8 cellular contexts compared by ENCODE assay signal in the genomic region with DNA sequence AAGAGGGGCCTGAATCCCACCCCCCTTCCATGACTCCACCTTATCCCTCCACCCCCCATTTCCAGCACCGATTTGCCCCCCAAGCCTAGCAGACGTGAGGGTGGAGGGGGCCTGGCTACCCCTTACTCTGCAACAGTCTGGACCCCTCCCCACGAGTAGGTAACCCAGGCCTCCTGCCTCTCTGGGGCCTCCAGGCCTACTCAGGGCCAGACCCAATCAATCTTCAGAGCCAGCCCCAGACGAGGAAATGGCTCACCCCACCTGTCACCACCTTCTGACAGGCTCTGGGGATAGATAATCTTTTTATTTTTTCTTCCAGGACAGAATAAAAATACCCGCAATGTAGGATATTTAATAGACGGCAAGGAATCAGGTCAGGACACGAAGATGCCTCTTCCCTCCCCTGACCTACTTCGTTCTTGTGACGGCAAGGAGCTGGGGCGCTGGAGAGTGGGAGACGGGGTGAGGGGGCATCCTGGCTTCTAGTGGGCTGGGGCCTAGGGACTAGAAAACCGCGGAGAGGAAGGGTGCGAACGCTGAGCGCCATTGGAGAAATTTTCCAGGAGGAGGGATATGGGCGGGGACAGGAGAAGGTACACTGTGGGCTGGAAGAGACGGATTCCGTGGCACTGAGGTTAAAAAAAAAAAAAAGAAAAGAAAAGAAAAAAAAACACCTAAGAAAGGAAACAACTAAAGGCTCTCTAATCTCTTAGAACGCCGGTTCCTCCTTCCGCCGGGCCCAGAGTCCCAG. TPM values are rescaled to one million over a fixed set of nuclear protein-coding genes. Genes with fewer than 3 reads are reported as not detected.
DNase-seq lines count a peak whose midpoint lies in the region; ATAC-seq and TF ChIP-seq lines count a peak whose summit lies in the region.

No MANE protein-coding gene starts in this region.

- TF ChIP-seq POLR2A in prostate gland (IDR thresholded peaks at IDR 0.05), result no peak

- H3K9me3 Mint-ChIP-seq in activated CD8-positive, alpha-beta memory T cell treated with anti-CD3 and anti-CD28 coated beads, Interleukin-2, amount 10 ng/mL, durations not matched to agents 7 days and 5 days (ENCODE audit: low read depth), result no peaks in the 10 kb centered on the region

- H3K27ac ChIP-seq in foreskin keratinocyte, result no peak overlapping the region
- peak overlapping the region; percentile 90 to 93 for H3K27ac ChIP-seq in prostate gland

- H3K4me3 ChIP-seq in prostate gland, result peak overlapping the region; percentile 50 to 62

- H3K4me1 Mint-ChIP-seq in activated CD8-positive, alpha-beta memory T cell treated with anti-CD3 and anti-CD28 coated beads, Interleukin-2, amount 10 ng/mL, durations not matched to agents 7 days and 5 days, result peaks cover 30% of the 10 kb centered on the region

- TF ChIP-seq CTCF in foreskin keratinocyte (conservative IDR thresholded peaks at IDR 0.05) (no peak), prostate gland (IDR thresholded peaks at IDR 0.05) (no peak)

- ATAC-seq in activated CD8-positive, alpha-beta memory T cell treated with anti-CD3 and anti-CD28 coated beads, Interleukin-2, amount 10 ng/mL, durations not matched to agents 7 days and 5 days, result no peak
- no peak for ATAC-seq in foreskin keratinocyte
- ATAC-seq in HG02763 (IDR thresholded peaks at IDR 0.05; ENCODE audit: unreplicated experiment), result no peak
- no peak for ATAC-seq in HG03469 (IDR thresholded peaks at IDR 0.05; ENCODE audit: unreplicated experiment)

- peaks cover 25% of the 10 kb centered on the region for H3K27me3 Mint-ChIP-seq in activated CD8-positive, alpha-beta memory T cell treated with anti-CD3 and anti-CD28 coated beads, Interleukin-2, amount 10 ng/mL, durations not matched to agents 7 days and 5 days

- intact Hi-C loops in prostate gland (cut with DNase I), result loop anchor here (5.0 to 10.0 kb wide), 4 partner anchors 85 to 408 kb away; a partner anchor contains a TSS

- H3K36me3 ChIP-seq in prostate gland, result no peaks in the 10 kb centered on the region

- 6% methylated on average over 23 of the region's 23 CpGs for WGBS in prostate gland

- no peaks in the 10 kb centered on the region for H3K36me3 Mint-ChIP-seq in activated CD8-positive, alpha-beta memory T cell treated with anti-CD3 and anti-CD28 coated beads, Interleukin-2, amount 10 ng/mL, durations not matched to agents 7 days and 5 days

- H3K4me1 ChIP-seq in foreskin keratinocyte (no peaks in the 10 kb centered on the region), prostate gland (replicated peaks) (no peaks in the 10 kb centered on the region)

- H3K4me3 Mint-ChIP-seq in activated CD8-positive, alpha-beta memory T cell treated with anti-CD3 and anti-CD28 coated beads, Interleukin-2, amount 10 ng/mL, durations not matched to agents 7 days and 5 days, result peak overlapping the region; percentile 82

- CTCF ChIA-PET in activated CD8-positive, alpha-beta memory T cell treated with anti-CD3 and anti-CD28 coated beads, Interleukin-2, amount 10 ng/mL, durations not matched to agents 7 days and 5 days (lab: Charles Lee), result interaction anchor here (0.6 to 23.8 kb wide), 59 partner anchors 8 to 594 kb away, joined by 3 to 516 read pairs (median 5); a partner anchor contains a TSS

- peak overlapping the region; percentile 87 for H3K27ac Mint-ChIP-seq in activated CD8-positive, alpha-beta memory T cell treated with anti-CD3 and anti-CD28 coated beads, Interleukin-2, amount 10 ng/mL, durations not matched to agents 7 days and 5 days

- peak; percentile 56 for DNase-seq in activated CD8-positive, alpha-beta memory T cell treated with anti-CD3 and anti-CD28 coated beads, Interleukin-2, amount 10 ng/mL, durations not matched to agents 7 days and 5 days
- DNase-seq in activated CD8-positive, alpha-beta memory T cell treated with anti-CD3 and anti-CD28 coated beads, Interleukin-2, amount 50 U/mL, for 48 hours, result no peak
- DNase-seq in activated T-cell treated with anti-CD3 and anti-CD28 coated beads, Interleukin-2, amount 50 U/mL, for 1 hour, result peak; percentile 53
- DNase-seq in foreskin keratinocyte (peak; percentile 43 to 61), prostate gland (ENCODE audit: low spot score) (no peak), superior temporal gyrus (ENCODE audit: extremely low spot score) (no peak)

- H3K27me3 ChIP-seq in foreskin keratinocyte (peaks cover 26% of the 10 kb centered on the region), prostate gland (replicated peaks; ENCODE audit: insufficient read depth) (no peaks in the 10 kb centered on the region)

- H3K9me3 ChIP-seq in prostate gland, result no peaks in the 10 kb centered on the region

RNA-seq across cellular contexts. Expression of a gene that starts 0.9 kb away (rescaled TPM):
- 1 to 10 TPM; 1.2 to 9.0 TPM for total RNA-seq in activated CD8-positive, alpha-beta memory T cell treated with anti-CD3 and anti-CD28 coated beads, Interleukin-2, amount 10 ng/mL, durations not matched to agents 7 days and 5 days
- total RNA-seq in foreskin keratinocyte, result 0.27 and 0.28 TPM in 2 replicates
- polyA plus RNA-seq in foreskin keratinocyte, result 0.14 and 0.17 TPM in 2 replicates
- 1 to 10 TPM; 3.9 to 5.4 TPM for total RNA-seq in prostate gland

RNA-seq across cellular contexts. Expression of a gene that starts 13.7 kb away (rescaled TPM):
- total RNA-seq in activated CD8-positive, alpha-beta memory T cell treated with anti-CD3 and anti-CD28 coated beads, Interleukin-2, amount 10 ng/mL, durations not matched to agents 7 days and 5 days, result under 1 TPM in 1 of 2 experiments, not detected in 1; 0.35 TPM
- not detected in 2 replicates for total RNA-seq in foreskin keratinocyte
- polyA plus RNA-seq in foreskin keratinocyte, result not detected in 2 replicates
- not detected for total RNA-seq in prostate gland

RNA-seq across cellular contexts. Expression of a gene that starts 45.2 kb away (rescaled TPM):
- total RNA-seq in activated CD8-positive, alpha-beta memory T cell treated with anti-CD3 and anti-CD28 coated beads, Interleukin-2, amount 10 ng/mL, durations not matched to agents 7 days and 5 days, result 10 to 100 TPM; 21.0 to 32.9 TPM
- 6.2 and 7.9 TPM in 2 replicates for total RNA-seq in foreskin keratinocyte
- 5.2 TPM in 2 replicates for polyA plus RNA-seq in foreskin keratinocyte
- total RNA-seq in prostate gland, result 10 to 100 TPM in 1 of 2 donors, 1 to 10 TPM in 1; 3.4 to 17.8 TPM

RNA-seq across cellular contexts. Expression of a gene that starts 47.8 kb away (rescaled TPM):
- total RNA-seq in activated CD8-positive, alpha-beta memory T cell treated with anti-CD3 and anti-CD28 coated beads, Interleukin-2, amount 10 ng/mL, durations not matched to agents 7 days and 5 days, result 1,000 to 10,000 TPM; 1,859 to 1,928 TPM
- total RNA-seq in foreskin keratinocyte, result 2,499 and 2,540 TPM in 2 replicates
- polyA plus RNA-seq in foreskin keratinocyte, result 3,348 and 3,422 TPM in 2 replicates
- 1,000 to 10,000 TPM; 2,194 to 3,634 TPM for total RNA-seq in prostate gland

Comparison
In these comparisons a context has a peak if more than half of its experiments do, and no peak if none do; other contexts are left out.
1. DNase-seq: peak in activated CD8-positive, alpha-beta memory T cell treated with anti-CD3 and anti-CD28 coated beads, Interleukin-2, amount 10 ng/mL, durations not matched to agents 7 days and 5 days (single experiment), activated T-cell treated with anti-CD3 and anti-CD28 coated beads, Interleukin-2, amount 50 U/mL, for 1 hour (single experiment) and foreskin keratinocyte (2 of 2); none in activated CD8-positive, alpha-beta memory T cell treated with anti-CD3 and anti-CD28 coated beads, Interleukin-2, amount 50 U/mL, for 48 hours (single experiment), prostate gland (single experiment) and superior temporal gyrus (single experiment).